Comparison of ENCODE assay signal across 22 cellular contexts in genomic region chr14:72800848-72801370, GRCh38.
DNase-seq lines count a peak whose midpoint lies in the region; ATAC-seq and TF ChIP-seq lines count a peak whose summit lies in the region.
"Had no signal": no experiment of that assay in that cellular context is flagged by ENCODE, and none has a peak within 500 bp of the region (broad histone marks: within the 10 kb centered on the region; RNA-seq: fewer than 3 reads in every experiment).

No MANE protein-coding gene starts in this region.

- H3K4me2 ChIP-seq in mammary epithelial cell (ENCODE audit: insufficient read depth, low read depth, low read length): peak overlapping the region; percentile 19
- no peak overlapping the region for H3K4me2 ChIP-seq in mesenchymal stem cell (ENCODE audit: low read length, poor library complexity, severe bottlenecking)
- H3K4me2 ChIP-seq in GM23338: no peak overlapping the region

- H3K27ac ChIP-seq in right atrium auricular region (peak overlapping the region; percentile 64 to 67), mammary epithelial cell (ENCODE audit: insufficient read depth, low read depth, low read length) (peak overlapping the region; percentile 78), mesenchymal stem cell (ENCODE audit: low read length, poor library complexity, severe bottlenecking) (peak overlapping the region; percentile 70), GM23338 (ENCODE audit: low read depth) (no peak overlapping the region)

- H3K79me2 ChIP-seq in mammary epithelial cell (ENCODE audit: insufficient read depth, low read length) (no peaks in the 10 kb centered on the region), GM23338 (replicated peaks; ENCODE audit: insufficient read depth) (no peaks in the 10 kb centered on the region)

- no peak overlapping the region for H3K23ac ChIP-seq in mesenchymal stem cell (ENCODE audit: low read length in 2 of 2)

- TF ChIP-seq CTCF in right atrium auricular region (IDR thresholded peaks at IDR 0.05): no peak
- TF ChIP-seq CTCF in mammary epithelial cell (conservative IDR thresholded peaks at IDR 0.05 in 1 of 2, IDR thresholded peaks at IDR 0.05 in 1 of 2; ENCODE audit: extremely low read depth in 1 of 2, insufficient read depth in 1 of 2, low read depth in 1 of 2, low read length in 2 of 2): no peak
- TF ChIP-seq CTCF in GM23338 (conservative IDR thresholded peaks at IDR 0.05; ENCODE audit: low read depth in 2 of 2): no peak

- WGBS in mammary epithelial cell (ENCODE audit: low coverage, missing lambda C conversion rate): 91% methylated on average over 3 of the region's 4 CpGs
- 88% methylated on average over 3 of the region's 4 CpGs for WGBS in mesenchymal stem cell

- H3K9me3 ChIP-seq in right atrium auricular region: no peaks in the 10 kb centered on the region
- H3K9me3 ChIP-seq in mammary epithelial cell (replicated peaks; ENCODE audit: insufficient read depth, low read length): no peaks in the 10 kb centered on the region
- no peaks in the 10 kb centered on the region for H3K9me3 ChIP-seq in mesenchymal stem cell (ENCODE audit: control insufficient read depth, low read length)
- H3K9me3 ChIP-seq in HAP-1: no peaks in the 10 kb centered on the region

- dilution Hi-C loops in mammary epithelial cell (cut with HindIII; ENCODE audit: low sequenced_read_pairs): loop anchor here (5.0 kb wide), 1 partner anchor 56 kb away; no protein-coding TSS in a partner anchor

- BruUV-seq in mammary epithelial cell (replicated peaks; lab: Mats Ljungman, UMichigan): no TSS peak

- peaks cover 8% of the 10 kb centered on the region; the same call in 2 of the 3 replicates for H3K9me3 Mint-ChIP-seq in GM23338
- H3K9me3 Mint-ChIP-seq: endodermal cell had no signal

- no peak overlapping the region for H3K18ac ChIP-seq in mesenchymal stem cell (ENCODE audit: low read depth in 1 of 2, low read length in 2 of 2)

- H3K79me1 ChIP-seq in mesenchymal stem cell (replicated peaks; ENCODE audit: low read length, poor library complexity, severe bottlenecking): peaks cover 16% of the 10 kb centered on the region

- H2BK15ac ChIP-seq in mesenchymal stem cell (ENCODE audit: low read depth, poor library complexity, severe bottlenecking): no peak overlapping the region

- H3K4me3 Mint-ChIP-seq in GM23338: no peak overlapping the region
- H3K4me3 Mint-ChIP-seq: endodermal cell had no signal

- H3K27me3 Mint-ChIP-seq in GM23338 (ENCODE audit: insufficient read depth, low read depth, poor library complexity): peaks cover 54% of the 10 kb centered on the region
- H3K27me3 Mint-ChIP-seq: naive B cell, progenitor cell of endocrine pancreas had no signal

- H4K91ac ChIP-seq in mesenchymal stem cell (ENCODE audit: low read length): no peak overlapping the region

- H4K8ac ChIP-seq in mesenchymal stem cell (ENCODE audit: low read length): no peak overlapping the region

- H3K9ac ChIP-seq in mammary epithelial cell (ENCODE audit: insufficient read depth, low read length) (no peak overlapping the region), mesenchymal stem cell (ENCODE audit: low read length) (no peak overlapping the region)

- H2BK12ac ChIP-seq in mesenchymal stem cell (ENCODE audit: low read length in 2 of 2): no peak overlapping the region

- H3K14ac ChIP-seq in mesenchymal stem cell (ENCODE audit: low read length in 2 of 2): no peak overlapping the region

- H3K27me3 ChIP-seq in right atrium auricular region: no peaks in the 10 kb centered on the region
- H3K27me3 ChIP-seq in mammary epithelial cell (ENCODE audit: insufficient read depth, low read length): no peaks in the 10 kb centered on the region
- H3K27me3 ChIP-seq in mesenchymal stem cell (ENCODE audit: control insufficient read depth in 1 of 2, insufficient read depth in 1 of 2, low read length in 2 of 2): no peaks in the 10 kb centered on the region
- no peaks in the 10 kb centered on the region for H3K27me3 ChIP-seq in HAP-1 (ENCODE audit: low read depth)
- peaks cover 35% of the 10 kb centered on the region for H3K27me3 ChIP-seq in GM23338 (ENCODE audit: insufficient read depth)

- no peak overlapping the region for H3K27ac Mint-ChIP-seq in GM23338
- H3K27ac Mint-ChIP-seq: endodermal cell, progenitor cell of endocrine pancreas had no signal

- no peaks in the 10 kb centered on the region for H3F3A ChIP-seq in GM23338 (replicated peaks; ENCODE audit: low read depth)

- H3K36me3 ChIP-seq in right atrium auricular region (no peaks in the 10 kb centered on the region), mammary epithelial cell (ENCODE audit: insufficient read depth, low read length) (no peaks in the 10 kb centered on the region), mesenchymal stem cell (ENCODE audit: control insufficient read depth in 1 of 2, insufficient read depth in 2 of 2, low read depth in 1 of 2, low read length in 2 of 2) (peaks cover 0 to 6% of the 10 kb centered on the region in 2 experiments), HAP-1 (replicated peaks) (no peaks in the 10 kb centered on the region), GM23338 (ENCODE audit: insufficient read depth) (no peaks in the 10 kb centered on the region)

- no peak overlapping the region for H3K4me3 ChIP-seq in right atrium auricular region
- H3K4me3 ChIP-seq in mammary epithelial cell (replicated peaks in 1 of 3; ENCODE audit: insufficient read depth in 1 of 3, low read depth in 2 of 3, low read length in 3 of 3): no peak overlapping the region
- H3K4me3 ChIP-seq in mesenchymal stem cell (ENCODE audit: insufficient read depth in 1 of 2, low read depth in 1 of 2, low read length in 2 of 2): no peak overlapping the region
- no peak overlapping the region for H3K4me3 ChIP-seq in HAP-1
- H3K4me3 ChIP-seq in GM23338: no peak overlapping the region
- H3K4me3 ChIP-seq: K562 had no signal

- ATAC-seq in Right ventricle myocardium inferior (no peak), GM23338 (no peak)
- ATAC-seq: K562, Panc1 had no signal

- DNase-seq in right atrium auricular region (ENCODE audit: low spot score) (no peak), Right ventricle myocardium inferior (ENCODE audit: missing footprints) (no peak), mammary epithelial cell (no peak), mesenchymal stem cell (no peak), HAP-1 (ENCODE audit: low spot score in 2 of 2) (no peak), GM23338 (ENCODE audit: low spot score) (no peak), midbrain (lab: John Stamatoyannopoulos, UW) (no peak), NCI-H2196 treated with DMSO at 0.1 percent for 48 hours (lab: John Stamatoyannopoulos, UW; ENCODE audit: unreplicated experiment) (no peak)
- DNase-seq: activated CD4-positive, alpha-beta T cell treated with anti-CD3 and anti-CD28 coated beads for 1 hour; amygdala; cerebellar nuclear complex; endodermal cell; hippocampal formation; islet precursor cell; MV-4-11; naive B cell; NCI-H1694 treated with DMSO at 0.1 percent for 48 hours; NCI-H345; stimulated activated CD4-positive, alpha-beta T cell treated with anti-CD3 and anti-CD28 coated beads, Interleukin-4, amount 100 ng/mL, for 24 hours had no signal

- H3K4ac ChIP-seq in mesenchymal stem cell (ENCODE audit: low read depth in 1 of 2, low read length in 2 of 2): no peak overlapping the region

- CTCF ChIA-PET in mammary epithelial cell (lab: Charles Lee; ENCODE audit: low non-redundant PET): no interaction called here

- no peaks in the 10 kb centered on the region for H4K20me1 ChIP-seq in mammary epithelial cell (ENCODE audit: insufficient read depth, low read length)
- no peaks in the 10 kb centered on the region for H4K20me1 ChIP-seq in GM23338 (replicated peaks; ENCODE audit: insufficient read depth)

- H3K4me1 ChIP-seq in right atrium auricular region (peaks cover 0 to 8% of the 10 kb centered on the region in 2 donors), mammary epithelial cell (ENCODE audit: insufficient read depth, low read length) (peaks cover 19% of the 10 kb centered on the region), mesenchymal stem cell (ENCODE audit: control insufficient read depth, insufficient read depth, low read depth, low read length) (peaks cover 19% of the 10 kb centered on the region), HAP-1 (peaks cover 14% of the 10 kb centered on the region), GM23338 (ENCODE audit: insufficient read depth) (peaks cover 13% of the 10 kb centered on the region)

- H2AFZ ChIP-seq in mammary epithelial cell (ENCODE audit: low read depth, low read length) (no peak overlapping the region), mesenchymal stem cell (ENCODE audit: low read depth, low read length) (no peak overlapping the region), GM23338 (no peak overlapping the region)

- H2BK120ac ChIP-seq in mesenchymal stem cell (ENCODE audit: low read depth, low read length): no peak overlapping the region

- in situ Hi-C loops in mammary epithelial cell (cut with MboI; ENCODE audit: low sequenced_read_pairs in 2 of 2) (no loop called here), HAP-1 (cut with MboI; ENCODE audit: low sequenced_read_pairs) (no loop called here)

- H3K4me1 Mint-ChIP-seq in GM23338: peaks cover 27% of the 10 kb centered on the region

- H3K9me2 ChIP-seq in GM23338 (ENCODE audit: insufficient read depth): peaks cover 17% of the 10 kb centered on the region

- H2BK5ac ChIP-seq in mesenchymal stem cell (ENCODE audit: low read depth, low read length, poor library complexity, severe bottlenecking): no peak overlapping the region

- peaks cover 4% of the 10 kb centered on the region for H3K36me3 Mint-ChIP-seq in GM23338 (ENCODE audit: low read depth)

- H2AK5ac ChIP-seq in mesenchymal stem cell (ENCODE audit: low read length, severe bottlenecking): peak overlapping the region; percentile 15

- intact Hi-C loops in Right ventricle myocardium inferior (cut with DNase I): no loop called here
- intact Hi-C loops in mammary epithelial cell (cut with micrococcal nuclease): loop anchor here (5.0 kb wide), 1 partner anchor 91 kb away; the partner anchor contains the start of gene DPF3

TF ChIP-seq in GM23338, 12 proteins besides CTCF, POLR2A, EP300 and RAD21 (continues in another document):
- no peak for TF ChIP-seq STAT1 (IDR thresholded peaks at IDR 0.05; ENCODE audit: unreplicated experiment)
- TF ChIP-seq CREB1 (CRISPR knock-in tag; IDR thresholded peaks at IDR 0.05; ENCODE audit: low read depth): no peak
- no peak for TF ChIP-seq POLR2AphosphoS5 (IDR thresholded peaks at IDR 0.05; ENCODE audit: low read depth)
